8 cellular contexts compared by ENCODE assay signal in genomic region chr2:226791056-226791486, GRCh38. TPM values are rescaled to one million over a fixed set of nuclear protein-coding genes. Genes with fewer than 3 reads are reported as not detected.
A peak's percentile ranks its signal among the peaks of the same experiment; 100 is the strongest.
DNase-seq lines count a peak whose midpoint lies in the region; ATAC-seq, FAIRE-seq and TF ChIP-seq lines count a peak whose summit lies in the region.

No MANE protein-coding gene starts in this region.

- H3K4me1 ChIP-seq in HCT116 (ENCODE audit: control insufficient read depth in 1 of 2, insufficient read depth in 2 of 2, low read length in 2 of 2) (peaks cover 8 to 23% of the 10 kb centered on the region in 2 experiments; a peak in 3 of 4 replicates), neural progenitor cell (peaks cover 33% of the 10 kb centered on the region)

- CTCF ChIA-PET in HCT116 (lab: Charles Lee) = no interaction called here
- CTCF ChIA-PET in activated CD4-positive, alpha-beta memory T cell treated with anti-CD3 and anti-CD28 coated beads for 36 hours (lab: Charles Lee) = interaction anchor here (3.3 to 3.4 kb wide), 2 partner anchors 9 to 12 kb away, joined by 14 to 19 read pairs; partner anchors contain the start of gene IRS1

- POLR2A ChIA-PET in HCT116 (lab: Charles Lee) = no interaction called here
- POLR2A ChIA-PET in activated CD4-positive, alpha-beta memory T cell treated with anti-CD3 and anti-CD28 coated beads for 36 hours (lab: Charles Lee) = no interaction called here

- H3K27me3 ChIP-seq in HCT116 (ENCODE audit: insufficient read depth, low read length) (no peaks in the 10 kb centered on the region), neural progenitor cell (no peaks in the 10 kb centered on the region)

- DNase-seq in stimulated activated CD4-positive, alpha-beta T cell treated with anti-CD3 and anti-CD28 coated beads, TNF-alpha, amount 100 ng/mL, for 1 hour (ENCODE audit: low read depth in 3 of 3, low spot score in 1 of 3) = peak in 2 of 3 donors; percentile 27 to 34
- no peak for DNase-seq in stimulated activated CD4-positive, alpha-beta T cell treated with anti-CD3 and anti-CD28 coated beads, Interleukin-4, amount 100 ng/mL, for 1 hour
- DNase-seq in HCT116 (ENCODE audit: low read depth, low spot score) (no peak), MV-4-11 (lab: John Stamatoyannopoulos, UW) (peak; percentile 60), foreskin melanocyte (peak; percentile 80), neural progenitor cell (ENCODE audit: low spot score) (peak; percentile 69), HTR-8/SVneo (ENCODE audit: insufficient read length, low spot score) (no peak)
- DNase-seq in activated CD4-positive, alpha-beta memory T cell treated with anti-CD3 and anti-CD28 coated beads for 36 hours = peak; percentile 73

- H2AFZ ChIP-seq in HCT116 (ENCODE audit: low read depth, low read length, poor library complexity, severe bottlenecking) (no peak overlapping the region), neural progenitor cell (replicated peaks) (peak overlapping the region; percentile 99)

- peak overlapping the region; percentile 80 for H3K4me3 Mint-ChIP-seq in activated CD4-positive, alpha-beta memory T cell treated with anti-CD3 and anti-CD28 coated beads for 36 hours
- peak overlapping the region; percentile 83 for H3K4me3 Mint-ChIP-seq in neural progenitor cell

- peak overlapping the region; percentile 92 for H3K27ac Mint-ChIP-seq in activated CD4-positive, alpha-beta memory T cell treated with anti-CD3 and anti-CD28 coated beads for 36 hours
- H3K27ac Mint-ChIP-seq in neural progenitor cell = no peak overlapping the region

- no peak for TF ChIP-seq POLR2A in HCT116 (IDR thresholded peaks at IDR 0.05; ENCODE audit: borderline replicate concordance, extremely low read depth, insufficient read depth, insufficient read length)

- H3F3A ChIP-seq in neural progenitor cell (ENCODE audit: low read depth) = peaks cover 11% of the 10 kb centered on the region

- H3K79me2 ChIP-seq in HCT116 (ENCODE audit: insufficient read depth, low read length) = peaks cover 98% of the 10 kb centered on the region
- peaks cover 88% of the 10 kb centered on the region for H3K79me2 ChIP-seq in neural progenitor cell (ENCODE audit: low read depth)

- FAIRE-seq in HTR-8/SVneo (lab: Jason Lieb, UNC) = no peak

- no peak for TF ChIP-seq CTCF in HCT116 (IDR thresholded peaks at IDR 0.05 in 2 of 3, conservative IDR thresholded peaks at IDR 0.05 in 1 of 3; ENCODE audit: borderline replicate concordance in 1 of 3, insufficient read depth in 1 of 3, low read depth in 2 of 3, low read length in 2 of 3)
- no peak for TF ChIP-seq CTCF in neural progenitor cell (IDR thresholded peaks at IDR 0.05)

- TF ChIP-seq RAD21 in HCT116 (IDR thresholded peaks at IDR 0.05; ENCODE audit: low read depth) = no peak

- H3K9ac ChIP-seq in HCT116 (ENCODE audit: low read length) (no peak overlapping the region), neural progenitor cell (no peak overlapping the region)

- no peaks in the 10 kb centered on the region for H3K9me2 ChIP-seq in HCT116 (ENCODE audit: insufficient read depth)

- H3K27ac ChIP-seq in HCT116 (ENCODE audit: low read depth, low read length) (peak overlapping the region; percentile 4), neural progenitor cell (no peak overlapping the region)

- no peak for ATAC-seq in HCT116

- H3K9me3 ChIP-seq in HCT116 (ENCODE audit: control insufficient read depth in 1 of 2, insufficient read depth in 1 of 2, low read depth in 1 of 2, low read length in 2 of 2) (no peaks in the 10 kb centered on the region), neural progenitor cell (ENCODE audit: low read depth) (no peaks in the 10 kb centered on the region)

- H3K4me2 ChIP-seq in HCT116 (ENCODE audit: low read length) (no peak overlapping the region), neural progenitor cell (peak overlapping the region; percentile 88)

- no TSS peak for BruUV-seq in HCT116 (replicated peaks; lab: Mats Ljungman, UMichigan)

- intact Hi-C loops in HCT116 (cut with micrococcal nuclease) = no loop called here
- intact Hi-C loops in activated CD4-positive, alpha-beta memory T cell treated with anti-CD3 and anti-CD28 coated beads for 36 hours (cut with micrococcal nuclease) = loop anchor here (1.0 to 10.0 kb wide), 7 partner anchors 8 to 1866 kb away; partner anchors contain the start of genes IRS1, MFF and RHBDD1

- peaks cover 16 to 64% of the 10 kb centered on the region in 2 experiments for H3K36me3 ChIP-seq in HCT116 (ENCODE audit: control insufficient read depth in 1 of 2, insufficient read depth in 2 of 2, low read length in 2 of 2)
- H3K36me3 ChIP-seq in neural progenitor cell = no peaks in the 10 kb centered on the region

- no peaks in the 10 kb centered on the region for H3K9me3 Mint-ChIP-seq in activated CD4-positive, alpha-beta memory T cell treated with anti-CD3 and anti-CD28 coated beads for 36 hours
- H3K9me3 Mint-ChIP-seq in neural progenitor cell = peaks cover 20% of the 10 kb centered on the region

- H3K36me3 Mint-ChIP-seq in activated CD4-positive, alpha-beta memory T cell treated with anti-CD3 and anti-CD28 coated beads for 36 hours = peaks cover 3% of the 10 kb centered on the region
- H3K36me3 Mint-ChIP-seq in neural progenitor cell = peaks cover 57% of the 10 kb centered on the region

- RAD21 ChIA-PET in HCT116 (lab: Charles Lee; ENCODE audit: low non-redundant PET in 1 of 2, low total read pairs in 2 of 2, uncharacterized antibody in 2 of 2, unreplicated experiment in 2 of 2) = no interaction called here

- no peaks in the 10 kb centered on the region for H3K27me3 Mint-ChIP-seq in activated CD4-positive, alpha-beta memory T cell treated with anti-CD3 and anti-CD28 coated beads for 36 hours
- H3K27me3 Mint-ChIP-seq in neural progenitor cell (ENCODE audit: insufficient read depth, low read depth) = no peaks in the 10 kb centered on the region

- H4K20me1 ChIP-seq in HCT116 (ENCODE audit: insufficient read depth) (no peaks in the 10 kb centered on the region), neural progenitor cell (ENCODE audit: low read depth) (peaks cover 16% of the 10 kb centered on the region)

- no peak overlapping the region for H3K4me3 ChIP-seq in HCT116 (replicated peaks in 1 of 2; ENCODE audit: low read depth in 1 of 2, low read length in 2 of 2)
- H3K4me3 ChIP-seq in neural progenitor cell = peak overlapping the region; percentile 52

- H3K4me1 Mint-ChIP-seq in activated CD4-positive, alpha-beta memory T cell treated with anti-CD3 and anti-CD28 coated beads for 36 hours (ENCODE audit: low read depth) = peaks cover 29% of the 10 kb centered on the region
- peaks cover 45% of the 10 kb centered on the region for H3K4me1 Mint-ChIP-seq in neural progenitor cell

TF ChIP-seq in HCT116, 20 proteins besides CTCF, POLR2A, EP300 and RAD21:
- TF ChIP-seq SP1 (IDR thresholded peaks at IDR 0.05; ENCODE audit: low read depth) = no peak
- no peak for TF ChIP-seq EZH2 (IDR thresholded peaks at IDR 0.05)
- no peak for TF ChIP-seq MAX (IDR thresholded peaks at IDR 0.05)
- TF ChIP-seq CBX3 (IDR thresholded peaks at IDR 0.05; ENCODE audit: low read depth) = no peak
- no peak for TF ChIP-seq SRF (IDR thresholded peaks at IDR 0.05; ENCODE audit: low read depth)
- no peak for TF ChIP-seq ZBTB33 (IDR thresholded peaks at IDR 0.05; ENCODE audit: extremely low read depth, insufficient replicate concordance, low read length)

RNA-seq across cellular contexts. Expression of gene IRS1, which starts 8.5 kb away (rescaled TPM):
- total RNA-seq in HCT116 (2021; ENCODE audit: unreplicated experiment) (88.8 TPM), neural progenitor cell (ENCODE audit: low replicate concordance) (8.4 and 13.0 TPM in 2 replicates)
- 39.4 and 44.1 TPM in 2 replicates for polyA plus RNA-seq in HCT116 (2012)
- 1 to 10 TPM; 2.0 to 2.1 TPM for total RNA-seq in activated CD4-positive, alpha-beta memory T cell treated with anti-CD3 and anti-CD28 coated beads for 36 hours

RNA-seq across cellular contexts. Expression of gene RHBDD1, which starts 44.8 kb away (rescaled TPM):
- total RNA-seq in HCT116 (2021; ENCODE audit: unreplicated experiment) = 73.8 TPM
- polyA plus RNA-seq in HCT116 (2012) = 24.7 and 33.1 TPM in 2 replicates
- total RNA-seq in activated CD4-positive, alpha-beta memory T cell treated with anti-CD3 and anti-CD28 coated beads for 36 hours = 10 to 100 TPM; 38.0 to 41.1 TPM
- 13.8 and 15.1 TPM in 2 replicates for total RNA-seq in neural progenitor cell (ENCODE audit: low replicate concordance)

Comparison
In these comparisons a context has a peak if more than half of its experiments do, and no peak if none do; other contexts are left out.
1. DNase-seq: peak in stimulated activated CD4-positive, alpha-beta T cell treated with anti-CD3 and anti-CD28 coated beads, TNF-alpha, amount 100 ng/mL, for 1 hour (2 of 3), MV-4-11 (single experiment), activated CD4-positive, alpha-beta memory T cell treated with anti-CD3 and anti-CD28 coated beads for 36 hours (single experiment), foreskin melanocyte (single experiment) and neural progenitor cell (single experiment); none in stimulated activated CD4-positive, alpha-beta T cell treated with anti-CD3 and anti-CD28 coated beads, Interleukin-4, amount 100 ng/mL, for 1 hour (single experiment), HCT116 (single experiment) and HTR-8/SVneo (single experiment).